In genomic region chr21:43718872-43719747, GRCh38 we compare ENCODE assay signal across 8 cellular contexts. TPM values are rescaled to one million over a fixed set of nuclear protein-coding genes. Genes with fewer than 3 reads are reported as not detected.
A peak's percentile ranks its signal among the peaks of the same experiment; 100 is the strongest.
DNase-seq lines count a peak whose midpoint lies in the region; ATAC-seq and TF ChIP-seq lines count a peak whose summit lies in the region.

PDXK (plus strand) TSS chr21:43719129; CDS start chr21:43719295, 166 bp downstream.

- H4K20me1 ChIP-seq in BLaER1 = peaks cover 55% of the 10 kb centered on the region

- H3K79me1 ChIP-seq in mesenchymal stem cell (replicated peaks; ENCODE audit: low read length, poor library complexity, severe bottlenecking) = peaks cover 9% of the 10 kb centered on the region

- H2BK15ac ChIP-seq in mesenchymal stem cell (ENCODE audit: low read depth, poor library complexity, severe bottlenecking) = peak within 1 kb of the TSS; percentile 88

- H3K36me3 ChIP-seq in BLaER1 (0 out of 2 replicates have a peak, but pooled peaks cover 8% of the 10 kb centered on the region), mesenchymal stem cell (ENCODE audit: control insufficient read depth in 1 of 2, insufficient read depth in 2 of 2, low read depth in 1 of 2, low read length in 2 of 2) (peaks cover 9 to 22% of the 10 kb centered on the region in 2 experiments)
- peaks cover 9% of the 10 kb centered on the region for H3K36me3 ChIP-seq in effector memory CD4-positive, alpha-beta T cell (ENCODE audit: control insufficient read depth, insufficient read depth, low read length)

- H3K9me3 ChIP-seq in BLaER1 (no peaks in the 10 kb centered on the region), mesenchymal stem cell (ENCODE audit: control insufficient read depth, low read length) (no peaks in the 10 kb centered on the region)
- no peaks in the 10 kb centered on the region for H3K9me3 ChIP-seq in effector memory CD4-positive, alpha-beta T cell (ENCODE audit: control insufficient read depth, low read length)

- peak within 1 kb of the TSS in 1 of 2 experiments; percentile 81 for H3K23ac ChIP-seq in mesenchymal stem cell (ENCODE audit: low read length in 2 of 2)

- H3K27ac ChIP-seq in BLaER1 = peak within 1 kb of the TSS; percentile 68
- peak within 1 kb of the TSS; percentile 73 for H3K27ac ChIP-seq in effector memory CD4-positive, alpha-beta T cell (ENCODE audit: insufficient read depth, low read length, poor library complexity, severe bottlenecking)
- no peak within 1 kb of the TSS for H3K27ac ChIP-seq in mesenchymal stem cell (ENCODE audit: low read length, poor library complexity, severe bottlenecking)

- H3K18ac ChIP-seq in mesenchymal stem cell (ENCODE audit: low read depth in 1 of 2, low read length in 2 of 2) = peak within 1 kb of the TSS; percentile 90 to 98

- ATAC-seq in HG03378 (IDR thresholded peaks at IDR 0.05; ENCODE audit: unreplicated experiment) = peak; percentile 36

- H3K14ac ChIP-seq in mesenchymal stem cell (ENCODE audit: low read length in 2 of 2) = peak within 1 kb of the TSS; percentile 59 to 97

- H4K91ac ChIP-seq in mesenchymal stem cell (ENCODE audit: low read length) = peak within 1 kb of the TSS; percentile 83

- peak within 1 kb of the TSS; percentile 55 to 56 for H3K4ac ChIP-seq in mesenchymal stem cell (ENCODE audit: low read depth in 1 of 2, low read length in 2 of 2)

- H3K9ac ChIP-seq in BLaER1 (peak within 1 kb of the TSS; percentile 82), mesenchymal stem cell (ENCODE audit: low read length) (peak within 1 kb of the TSS; percentile 95)

- H3K4me1 ChIP-seq in BLaER1 (peaks cover 68% of the 10 kb centered on the region), mesenchymal stem cell (ENCODE audit: control insufficient read depth, insufficient read depth, low read depth, low read length) (peaks cover 37% of the 10 kb centered on the region)
- peaks cover 17% of the 10 kb centered on the region for H3K4me1 ChIP-seq in effector memory CD4-positive, alpha-beta T cell (ENCODE audit: control insufficient read depth, insufficient read depth, low read length, poor library complexity, severe bottlenecking)

- WGBS in mesenchymal stem cell = 1% methylated on average over 88 of the region's 117 CpGs

- peak within 1 kb of the TSS; percentile 76 for H4K8ac ChIP-seq in mesenchymal stem cell (ENCODE audit: low read length)

- H3K4me3 ChIP-seq in BLaER1 (peak within 1 kb of the TSS; percentile 83), mesenchymal stem cell (ENCODE audit: insufficient read depth in 1 of 2, low read depth in 1 of 2, low read length in 2 of 2) (peak within 1 kb of the TSS; percentile 86 to 87)
- H3K4me3 ChIP-seq in effector memory CD4-positive, alpha-beta T cell (ENCODE audit: insufficient read depth, low read depth, low read length, poor library complexity, severe bottlenecking) = peak within 1 kb of the TSS; percentile 68

- H3K27me3 ChIP-seq in BLaER1 (peaks cover 17% of the 10 kb centered on the region; the same call in 1 of the 2 replicates), mesenchymal stem cell (ENCODE audit: control insufficient read depth in 1 of 2, insufficient read depth in 1 of 2, low read length in 2 of 2) (no peaks in the 10 kb centered on the region)
- no peaks in the 10 kb centered on the region for H3K27me3 ChIP-seq in effector memory CD4-positive, alpha-beta T cell (replicated peaks; ENCODE audit: control insufficient read depth, insufficient read depth, low read length, poor library complexity, severe bottlenecking)

- peak within 1 kb of the TSS; percentile 61 for H2BK5ac ChIP-seq in mesenchymal stem cell (ENCODE audit: low read depth, low read length, poor library complexity, severe bottlenecking)

- peak; percentile 79 for TF ChIP-seq POLR2A in GM19193 (IDR thresholded peaks at IDR 0.05; ENCODE audit: extremely low read depth, insufficient read depth, insufficient read length)

- H2BK120ac ChIP-seq in mesenchymal stem cell (ENCODE audit: low read depth, low read length) = peak within 1 kb of the TSS; percentile 86

- H2AK5ac ChIP-seq in mesenchymal stem cell (ENCODE audit: low read length, severe bottlenecking) = peak within 1 kb of the TSS; percentile 88

- peak within 1 kb of the TSS in 1 of 2 experiments; percentile 73 for H2BK12ac ChIP-seq in mesenchymal stem cell (ENCODE audit: low read length in 2 of 2)

- peak; percentile 85 for DNase-seq in NCI-H82 (lab: John Stamatoyannopoulos, UW)
- DNase-seq in activated CD8-positive, alpha-beta memory T cell treated with anti-CD3 and anti-CD28 coated beads for 24 hours = peak; percentile 90
- peak; percentile 67 to 73 (median 70) for DNase-seq in effector memory CD4-positive, alpha-beta T cell
- DNase-seq in mesenchymal stem cell = peak; percentile 80
- peak; percentile 45 for DNase-seq in stimulated activated CD8-positive, alpha-beta memory T cell treated with anti-CD3 and anti-CD28 coated beads, Interleukin-12 subunit alpha, Interleukin-12 subunit beta, amount 100 ng/mL, for 24 hours (ENCODE audit: extremely low read depth)

- peak within 1 kb of the TSS; percentile 99 for H3K4me2 ChIP-seq in BLaER1
- peak within 1 kb of the TSS; percentile 89 for H3K4me2 ChIP-seq in mesenchymal stem cell (ENCODE audit: low read length, poor library complexity, severe bottlenecking)

- H2AFZ ChIP-seq in mesenchymal stem cell (ENCODE audit: low read depth, low read length) = peak within 1 kb of the TSS; percentile 72

RNA-seq across cellular contexts. Expression of gene PDXK, which starts in this region (rescaled TPM):
- 72.9 TPM for polyA plus RNA-seq in mesenchymal stem cell (2013, experiment 1 of 2)
- 72.1 TPM for polyA plus RNA-seq in mesenchymal stem cell (2013, experiment 2 of 2)
